8 cellular contexts compared by ENCODE assay signal in genomic region chr7:974172-974571, GRCh38. TPM values are rescaled to one million over a fixed set of nuclear protein-coding genes. Genes with fewer than 3 reads are reported as not detected.
A peak's percentile ranks its signal among the peaks of the same experiment; 100 is the strongest.
DNase-seq lines count a peak whose midpoint lies in the region; ATAC-seq, FAIRE-seq and TF ChIP-seq lines count a peak whose summit lies in the region.

No MANE protein-coding gene starts in this region.

- peak overlapping the region; percentile 92 for H3K4me3 Mint-ChIP-seq in T-helper 2 cell treated with Interferon-gamma antibody and Interleukin-4, amounts not matched to agents 5 μg/mL and 100 μg/mL, for 36 hours
- peak overlapping the region; percentile 95 for H3K4me3 Mint-ChIP-seq in glutamatergic neuron (ENCODE audit: unreplicated experiment)

- no peaks in the 10 kb centered on the region for H3K27me3 ChIP-seq in small intestine (ENCODE audit: control insufficient read depth in 2 of 2, insufficient read depth in 2 of 2, low read length in 2 of 2)

- no peak for ATAC-seq in GM19035 (IDR thresholded peaks at IDR 0.05; ENCODE audit: unreplicated experiment)
- no peak for ATAC-seq in HG03175 (IDR thresholded peaks at IDR 0.05; ENCODE audit: unreplicated experiment)

- H3K27ac ChIP-seq in HEK293 (ENCODE audit: extremely low read depth, low read depth, low read length) = no peak overlapping the region; the same call in 1 of the 2 replicates
- no peak overlapping the region for H3K27ac ChIP-seq in small intestine (ENCODE audit: low read depth in 1 of 2, low read length in 1 of 2)

- H3K9me3 ChIP-seq in HEK293 (ENCODE audit: control insufficient read depth, insufficient read depth, low read depth, low read length) (no peaks in the 10 kb centered on the region), small intestine (ENCODE audit: control insufficient read depth, low read depth) (no peaks in the 10 kb centered on the region)

- no peaks in the 10 kb centered on the region for H3K9me3 Mint-ChIP-seq in T-helper 2 cell treated with Interferon-gamma antibody and Interleukin-4, amounts not matched to agents 5 μg/mL and 100 μg/mL, for 36 hours
- peaks cover 5% of the 10 kb centered on the region for H3K9me3 Mint-ChIP-seq in glutamatergic neuron (ENCODE audit: unreplicated experiment)

- H3K27me3 Mint-ChIP-seq in T-helper 2 cell treated with Interferon-gamma antibody and Interleukin-4, amounts not matched to agents 5 μg/mL and 100 μg/mL, for 36 hours (ENCODE audit: low read depth) = no peaks in the 10 kb centered on the region
- H3K27me3 Mint-ChIP-seq in glutamatergic neuron (ENCODE audit: unreplicated experiment) = no peaks in the 10 kb centered on the region

- FAIRE-seq in small intestine (lab: Jason Lieb, UNC) = no peak

- no peak for DNase-seq in T-helper 2 cell treated with Interferon-gamma antibody and Interleukin-4, amounts not matched to agents 5 μg/mL and 100 μg/mL, for 36 hours (ENCODE audit: low spot score)
- DNase-seq in glutamatergic neuron (no peak), small intestine (peak; percentile 52), hepatic stellate cell (ENCODE audit: low spot score) (no peak), DMS153 treated with DMSO at 0.1 percent for 48 hours (lab: John Stamatoyannopoulos, UW; ENCODE audit: unreplicated experiment) (no peak)

- H3K4me1 Mint-ChIP-seq in T-helper 2 cell treated with Interferon-gamma antibody and Interleukin-4, amounts not matched to agents 5 μg/mL and 100 μg/mL, for 36 hours (ENCODE audit: low read depth) = peaks cover 8% of the 10 kb centered on the region
- peaks cover 21% of the 10 kb centered on the region for H3K4me1 Mint-ChIP-seq in glutamatergic neuron (ENCODE audit: low read depth, unreplicated experiment)

- TF ChIP-seq CTCF in HEK293 (tag by site-specific recombination; IDR thresholded peaks at IDR 0.05) = no peak
- no peak for TF ChIP-seq CTCF in glutamatergic neuron (IDR thresholded peaks at IDR 0.05; ENCODE audit: partially characterized antibody, unreplicated experiment)

- CTCF ChIA-PET in HEK293 (lab: Yijun Ruan, JAX) = interaction anchor here (0.7 to 3.2 kb wide), 6 partner anchors 19 to 652 kb away, joined by 3 to 25 read pairs (median 7); no protein-coding TSS in a partner anchor

- POLR2A ChIA-PET in HEK293 (lab: Yijun Ruan, JAX) = interaction anchor here (0.7 to 1.9 kb wide), 4 partner anchors 8 to 202 kb away, joined by 4 to 9 read pairs (median 6); no protein-coding TSS in a partner anchor

- H3K4me1 ChIP-seq in HEK293 (ENCODE audit: control insufficient read depth, insufficient read depth, low read length) = no peaks in the 10 kb centered on the region
- H3K4me1 ChIP-seq in small intestine (ENCODE audit: control insufficient read depth in 2 of 2, insufficient read depth in 1 of 2, low read depth in 1 of 2, low read length in 1 of 2) = peaks cover 4 to 10% of the 10 kb centered on the region in 2 donors

- H3K4me3 ChIP-seq in HEK293 (ENCODE audit: low read depth, low read length) = peak overlapping the region; percentile 100
- H3K4me3 ChIP-seq in small intestine (ENCODE audit: low read depth in 1 of 2, low read length in 2 of 2) = peak overlapping the region in 1 of 2 donors; percentile 92

- peaks cover 20% of the 10 kb centered on the region for H3K36me3 Mint-ChIP-seq in T-helper 2 cell treated with Interferon-gamma antibody and Interleukin-4, amounts not matched to agents 5 μg/mL and 100 μg/mL, for 36 hours (ENCODE audit: low read depth)
- no peaks in the 10 kb centered on the region for H3K36me3 Mint-ChIP-seq in glutamatergic neuron (ENCODE audit: unreplicated experiment)

- 5 to 18% (median 11%) methylated on average over 7 of the region's 7 CpGs for WGBS in small intestine, 3 donors

- H3K27ac Mint-ChIP-seq in T-helper 2 cell treated with Interferon-gamma antibody and Interleukin-4, amounts not matched to agents 5 μg/mL and 100 μg/mL, for 36 hours = peak overlapping the region; percentile 85
- H3K27ac Mint-ChIP-seq in glutamatergic neuron (ENCODE audit: unreplicated experiment) = peak overlapping the region; percentile 82

- H3K36me3 ChIP-seq in HEK293 (ENCODE audit: control insufficient read depth in 2 of 2, insufficient read depth in 1 of 2, low read length in 2 of 2) (peaks cover 24 to 30% of the 10 kb centered on the region in 2 experiments), small intestine (ENCODE audit: control insufficient read depth in 2 of 2, insufficient read depth in 2 of 2, low read length in 2 of 2) (peaks cover 4% of the 10 kb centered on the region in 2 donors)

TF ChIP-seq in HEK293, 187 proteins besides CTCF, POLR2A, EP300 and RAD21:
- TF ChIP-seq INSM2 (tag by site-specific recombination; IDR thresholded peaks at IDR 0.05) (no peak), ZNF24 (tag by site-specific recombination; IDR thresholded peaks at IDR 0.05) (no peak), ZNF394 (tag by site-specific recombination; IDR thresholded peaks at IDR 0.05; ENCODE audit: borderline replicate concordance) (peak; percentile 76)

RNA-seq across cellular contexts. Expression of gene COX19, which starts 1.2 kb away (rescaled TPM):
- 18.4 TPM for total RNA-seq in glutamatergic neuron (ENCODE audit: unreplicated experiment)
- polyA plus RNA-seq in small intestine = 10 to 100 TPM in 1 of 3 donors, 1 to 10 TPM in 2; 8.9 to 10.6 (median 8.9) TPM

RNA-seq across cellular contexts. Expression of gene CYP2W1, which starts 8.8 kb away (rescaled TPM):
- total RNA-seq in glutamatergic neuron (ENCODE audit: unreplicated experiment) = 1.3 TPM
- polyA plus RNA-seq in small intestine = 1 to 10 TPM in 1 of 3 donors, under 1 TPM in 2; 0.81 to 1.4 (median 0.89) TPM

RNA-seq across cellular contexts. Expression of gene ADAP1, which starts 19.7 kb away (rescaled TPM):
- 61.1 TPM for total RNA-seq in glutamatergic neuron (ENCODE audit: unreplicated experiment)
- 100 to 1,000 TPM in 2 of 3 donors, 10 to 100 TPM in 1; 69.2 to 113 (median 102) TPM for polyA plus RNA-seq in small intestine
